ENCODE assay signal across 1 cellular context in the genomic region with DNA sequence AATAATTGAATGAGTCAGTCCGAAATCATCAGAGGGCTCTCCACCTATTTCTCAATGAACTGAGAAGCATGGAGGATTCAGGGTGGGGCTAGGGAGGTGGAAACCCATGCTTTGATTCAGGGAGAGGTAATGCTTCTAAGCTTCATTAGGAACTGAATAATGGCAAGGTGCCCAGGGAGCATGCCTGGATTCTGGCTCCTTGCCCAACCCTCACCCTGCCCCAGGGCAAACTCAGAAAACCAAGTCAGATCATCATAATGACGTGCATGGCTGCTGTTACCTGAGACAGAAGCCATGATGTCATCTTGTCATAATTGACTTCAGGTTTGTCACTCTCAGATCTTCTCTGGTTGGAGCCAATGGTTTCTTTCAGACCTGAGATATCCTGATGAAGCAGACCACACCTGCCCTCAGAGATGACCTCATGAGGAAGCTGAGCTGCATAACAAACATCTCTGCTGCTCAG.
TF ChIP-seq lines count a peak whose summit lies in the region.

No MANE protein-coding gene starts in this region.

TF ChIP-seq in IMR-90, 13 proteins besides CTCF, POLR2A, EP300 and RAD21:
- TF ChIP-seq MAFK (IDR thresholded peaks at IDR 0.05; ENCODE audit: low read depth, low read length) (no peak), CEBPB (IDR thresholded peaks at IDR 0.05; ENCODE audit: low read depth, low read length) (peak; percentile 75)
